In genomic region chr21:45128613-45129226, GRCh38 we compare ENCODE assay signal across 8 cellular contexts. TPM values are rescaled to one million over a fixed set of nuclear protein-coding genes. Genes with fewer than 3 reads are reported as not detected.
DNase-seq lines count a peak whose midpoint lies in the region; ATAC-seq and TF ChIP-seq lines count a peak whose summit lies in the region.

No MANE protein-coding gene starts in this region.

- peaks cover 46% of the 10 kb centered on the region for H3K4me1 ChIP-seq in vagina

- no peak overlapping the region for H3K4me3 ChIP-seq in vagina

- no peaks in the 10 kb centered on the region for H3K36me3 ChIP-seq in vagina

- no peaks in the 10 kb centered on the region for H3K27me3 ChIP-seq in vagina

- H3K27ac ChIP-seq in vagina, result no peak overlapping the region

- no peak overlapping the region for H3K27ac Mint-ChIP-seq in activated naive CD4-positive, alpha-beta T cell treated with anti-CD3 and anti-CD28 coated beads, Interleukin-2, amount 50 U/mL, for 72 hours

- ATAC-seq in SK-N-SH treated with all-trans-retinoic acid at 6 μM for 48 hours (peak; percentile 93), Right ventricle myocardium superior (ENCODE audit: poor library complexity) (peak; percentile 86), HG02852 (IDR thresholded peaks at IDR 0.05; ENCODE audit: unreplicated experiment) (no peak)
- peak; percentile 94 to 98 for ATAC-seq in activated naive CD4-positive, alpha-beta T cell treated with anti-CD3 and anti-CD28 coated beads, Interleukin-2, amount 50 U/mL, for 72 hours

- intact Hi-C loops in Right ventricle myocardium superior (cut with DNase I) (loop anchor here (5.0 kb wide), 1 partner anchor 51 kb away; no protein-coding TSS in a partner anchor), vagina (cut with DNase I) (no loop called here)

- no peaks in the 10 kb centered on the region for H3K9me3 Mint-ChIP-seq in activated naive CD4-positive, alpha-beta T cell treated with anti-CD3 and anti-CD28 coated beads, Interleukin-2, amount 50 U/mL, for 72 hours

- H3K9me3 ChIP-seq in vagina, result no peaks in the 10 kb centered on the region

- H3K36me3 Mint-ChIP-seq in activated naive CD4-positive, alpha-beta T cell treated with anti-CD3 and anti-CD28 coated beads, Interleukin-2, amount 50 U/mL, for 72 hours, result no peaks in the 10 kb centered on the region

- peak; percentile 30 to 79 (median 70) for TF ChIP-seq CTCF in vagina (IDR thresholded peaks at IDR 0.05)

- DNase-seq in EH (ENCODE audit: low read depth) (peak; percentile 80), LHCN-M2 (ENCODE audit: low read depth) (peak; percentile 78), Right ventricle myocardium superior (peak; percentile 85), putamen (ENCODE audit: low spot score) (peak; percentile 60), vagina (ENCODE audit: extremely low spot score in 2 of 2) (no peak)
- DNase-seq in activated naive CD4-positive, alpha-beta T cell treated with anti-CD3 and anti-CD28 coated beads, Interleukin-2, amount 50 U/mL, for 72 hours (ENCODE audit: low spot score in 2 of 2), result peak; percentile 63 to 76

- no peak for TF ChIP-seq POLR2A in vagina (IDR thresholded peaks at IDR 0.05)

TF ChIP-seq in SK-N-SH treated with all-trans-retinoic acid at 6 μM for 48 hours, 23 proteins besides CTCF, POLR2A, EP300 and RAD21:
- TF ChIP-seq CREB5 (CRISPR knock-in tag; IDR thresholded peaks at IDR 0.05; ENCODE audit: low read depth) (no peak), ZFP3 (CRISPR knock-in tag; IDR thresholded peaks at IDR 0.05) (no peak), TCF4 (CRISPR knock-in tag; IDR thresholded peaks at IDR 0.05; ENCODE audit: borderline replicate concordance) (no peak), RARB (CRISPR knock-in tag; IDR thresholded peaks at IDR 0.05) (no peak), TSHZ2 (CRISPR knock-in tag; IDR thresholded peaks at IDR 0.05) (no peak), ZC3H10 (CRISPR knock-in tag; IDR thresholded peaks at IDR 0.05) (no peak), SNAI2 (CRISPR knock-in tag; IDR thresholded peaks at IDR 0.05) (no peak), CSDC2 (CRISPR knock-in tag; IDR thresholded peaks at IDR 0.05) (no peak), OSR1 (CRISPR knock-in tag; IDR thresholded peaks at IDR 0.05) (no peak), CSRNP3 (CRISPR knock-in tag; IDR thresholded peaks at IDR 0.05) (no peak), ISL1 (CRISPR knock-in tag; IDR thresholded peaks at IDR 0.05) (no peak), ZNF70 (CRISPR knock-in tag; IDR thresholded peaks at IDR 0.05) (no peak), POU6F1 (CRISPR knock-in tag; IDR thresholded peaks at IDR 0.05; ENCODE audit: borderline replicate concordance, low read depth) (no peak), GLIS3 (CRISPR knock-in tag; IDR thresholded peaks at IDR 0.05) (no peak), BACH2 (CRISPR knock-in tag; IDR thresholded peaks at IDR 0.05; ENCODE audit: borderline replicate concordance) (no peak)

RNA-seq across cellular contexts. Expression of gene ADARB1, which starts 54.3 kb away (rescaled TPM):
- 25.4 and 29.6 TPM in 2 replicates for total RNA-seq in LHCN-M2 (2014; rRNA removed)
- 63.3 TPM for polyA plus RNA-seq in LHCN-M2 (2012)
- total RNA-seq in activated naive CD4-positive, alpha-beta T cell treated with anti-CD3 and anti-CD28 coated beads, Interleukin-2, amount 50 U/mL, for 72 hours, result 10 to 100 TPM; 24.4 to 37.4 TPM
- 11.6 TPM for total RNA-seq in Right ventricle myocardium superior
- total RNA-seq in vagina, result 19.6 TPM

Comparison
In these comparisons a context has a peak if more than half of its experiments do, and no peak if none do; other contexts are left out.
1. DNase-seq: peak in EH (single experiment), LHCN-M2 (single experiment), activated naive CD4-positive, alpha-beta T cell treated with anti-CD3 and anti-CD28 coated beads, Interleukin-2, amount 50 U/mL, for 72 hours (2 of 2), Right ventricle myocardium superior (single experiment) and putamen (single experiment); none in vagina (0 of 2).